8 cellular contexts compared by ENCODE assay signal in genomic region chr11:123740787-123741158, GRCh38. TPM values are rescaled to one million over a fixed set of nuclear protein-coding genes. Genes with fewer than 3 reads are reported as not detected.
DNase-seq lines count a peak whose midpoint lies in the region; TF ChIP-seq lines count a peak whose summit lies in the region.

No MANE protein-coding gene starts in this region.

- peak overlapping the region; percentile 64 to 77 for H3K18ac ChIP-seq in mesenchymal stem cell (ENCODE audit: low read depth in 1 of 2, low read length in 2 of 2)

- H3K4ac ChIP-seq in mesenchymal stem cell (ENCODE audit: low read depth in 1 of 2, low read length in 2 of 2): peak overlapping the region in 1 of 2 experiments; percentile 82

- no TSS peak for BruUV-seq in MCF 10A (replicated peaks; lab: Mats Ljungman, UMichigan)

- H3K79me1 ChIP-seq in mesenchymal stem cell (replicated peaks; ENCODE audit: low read length, poor library complexity, severe bottlenecking): peaks cover 28% of the 10 kb centered on the region

- H2BK12ac ChIP-seq in mesenchymal stem cell (ENCODE audit: low read length in 2 of 2): no peak overlapping the region

- H4K8ac ChIP-seq in mesenchymal stem cell (ENCODE audit: low read length): no peak overlapping the region

- H3K27me3 Mint-ChIP-seq in T-helper 2 cell treated with Interferon-gamma antibody and Interleukin-4, amounts not matched to agents 5 μg/mL and 100 μg/mL, for 36 hours (ENCODE audit: low read depth): peaks cover under 1% of the 10 kb centered on the region
- no peaks in the 10 kb centered on the region for H3K27me3 Mint-ChIP-seq in MCF 10A (ENCODE audit: insufficient read depth, unreplicated experiment)

- peak overlapping the region; percentile 95 for H3K4me3 Mint-ChIP-seq in T-helper 2 cell treated with Interferon-gamma antibody and Interleukin-4, amounts not matched to agents 5 μg/mL and 100 μg/mL, for 36 hours
- H3K4me3 Mint-ChIP-seq in MCF 10A (ENCODE audit: unreplicated experiment): peak overlapping the region; percentile 89

- H3K4me1 ChIP-seq in HUES64 (ENCODE audit: insufficient read depth, low read length): peaks cover 28% of the 10 kb centered on the region
- peaks cover 6% of the 10 kb centered on the region for H3K4me1 ChIP-seq in mesenchymal stem cell (ENCODE audit: control insufficient read depth, insufficient read depth, low read depth, low read length)
- peaks cover 23% of the 10 kb centered on the region for H3K4me1 ChIP-seq in vagina

- no peak overlapping the region for H2BK15ac ChIP-seq in mesenchymal stem cell (ENCODE audit: low read depth, poor library complexity, severe bottlenecking)

- H3K23ac ChIP-seq in mesenchymal stem cell (ENCODE audit: low read length in 2 of 2): no peak overlapping the region

- peak overlapping the region; percentile 55 for H2BK120ac ChIP-seq in mesenchymal stem cell (ENCODE audit: low read depth, low read length)

- peak overlapping the region; percentile 97 for H3K27ac ChIP-seq in HUES64 (ENCODE audit: low read depth, low read length)
- H3K27ac ChIP-seq in mesenchymal stem cell (ENCODE audit: low read length, poor library complexity, severe bottlenecking): no peak overlapping the region
- peak overlapping the region; percentile 75 for H3K27ac ChIP-seq in vagina

- peaks cover 25% of the 10 kb centered on the region for H3K4me1 Mint-ChIP-seq in T-helper 2 cell treated with Interferon-gamma antibody and Interleukin-4, amounts not matched to agents 5 μg/mL and 100 μg/mL, for 36 hours (ENCODE audit: low read depth)
- peaks cover 13% of the 10 kb centered on the region for H3K4me1 Mint-ChIP-seq in MCF 10A (ENCODE audit: insufficient read depth, unreplicated experiment)

- no peak for TF ChIP-seq POLR2A in vagina (IDR thresholded peaks at IDR 0.05)

- H3K36me3 ChIP-seq in HUES64 (ENCODE audit: insufficient read depth, low read length): peaks cover 45% of the 10 kb centered on the region
- peaks cover 0 to 32% of the 10 kb centered on the region in 2 experiments for H3K36me3 ChIP-seq in mesenchymal stem cell (ENCODE audit: control insufficient read depth in 1 of 2, insufficient read depth in 2 of 2, low read depth in 1 of 2, low read length in 2 of 2)
- H3K36me3 ChIP-seq in vagina: no peaks in the 10 kb centered on the region

- no peak overlapping the region for H2AK5ac ChIP-seq in mesenchymal stem cell (ENCODE audit: low read length, severe bottlenecking)

- POLR2A ChIA-PET in MCF 10A (lab: Yijun Ruan, JAX): interaction anchor here (0.7 to 1.7 kb wide), 7 partner anchors 15 to 300 kb away, joined by 3 to 5 read pairs (median 3); partner anchors contain the start of gene OR10G7

- H3K27ac Mint-ChIP-seq in T-helper 2 cell treated with Interferon-gamma antibody and Interleukin-4, amounts not matched to agents 5 μg/mL and 100 μg/mL, for 36 hours: peak overlapping the region; percentile 92
- H3K27ac Mint-ChIP-seq in MCF 10A (ENCODE audit: low read depth, unreplicated experiment): peak overlapping the region; percentile 87

- intact Hi-C loops in MCF 10A (cut with micrococcal nuclease): loop anchor here (5.0 to 10.0 kb wide), 3 partner anchors 232 to 454 kb away; no protein-coding TSS in a partner anchor
- intact Hi-C loops in vagina (cut with DNase I): no loop called here

- H2BK5ac ChIP-seq in mesenchymal stem cell (ENCODE audit: low read depth, low read length, poor library complexity, severe bottlenecking): no peak overlapping the region

- TF ChIP-seq CTCF in MCF 10A (IDR thresholded peaks at IDR 0.05; ENCODE audit: unreplicated experiment) (no peak), vagina (IDR thresholded peaks at IDR 0.05) (no peak)

- H3K9me3 Mint-ChIP-seq in T-helper 2 cell treated with Interferon-gamma antibody and Interleukin-4, amounts not matched to agents 5 μg/mL and 100 μg/mL, for 36 hours: no peaks in the 10 kb centered on the region
- no peaks in the 10 kb centered on the region for H3K9me3 Mint-ChIP-seq in MCF 10A (ENCODE audit: unreplicated experiment)

- H3K4me3 ChIP-seq in HUES64 (ENCODE audit: low read length) (peak overlapping the region; percentile 95), mesenchymal stem cell (ENCODE audit: insufficient read depth in 1 of 2, low read depth in 1 of 2, low read length in 2 of 2) (peak overlapping the region; percentile 89 to 97), vagina (peak overlapping the region; percentile 63 to 80)

- under 1% methylated on average over 6 of the region's 6 CpGs for WGBS in HUES64
- 0% methylated on average over 6 of the region's 6 CpGs for WGBS in mesenchymal stem cell

- H3K9me3 ChIP-seq in HUES64 (ENCODE audit: insufficient read depth, low read depth, low read length) (peaks cover 19% of the 10 kb centered on the region), mesenchymal stem cell (ENCODE audit: control insufficient read depth, low read length) (no peaks in the 10 kb centered on the region), vagina (no peaks in the 10 kb centered on the region)

- H3K14ac ChIP-seq in mesenchymal stem cell (ENCODE audit: low read length in 2 of 2): no peak overlapping the region

- no peak for DNase-seq in T-helper 2 cell treated with Interferon-gamma antibody and Interleukin-4, amounts not matched to agents 5 μg/mL and 100 μg/mL, for 36 hours (ENCODE audit: low spot score)
- DNase-seq in T-helper 2 cell (no peak), MCF 10A (ENCODE audit: unreplicated experiment) (peak; percentile 25), mesenchymal stem cell (peak; percentile 11), vagina (ENCODE audit: extremely low spot score in 2 of 2) (no peak), NCI-H1436 treated with DMSO at 0.1 percent for 48 hours (lab: John Stamatoyannopoulos, UW) (no peak), GF-D8 (lab: John Stamatoyannopoulos, UW) (no peak)

- no peaks in the 10 kb centered on the region for H3K27me3 ChIP-seq in HUES64 (ENCODE audit: insufficient read depth, low read length)
- no peaks in the 10 kb centered on the region for H3K27me3 ChIP-seq in mesenchymal stem cell (ENCODE audit: control insufficient read depth in 1 of 2, insufficient read depth in 1 of 2, low read length in 2 of 2)
- no peaks in the 10 kb centered on the region for H3K27me3 ChIP-seq in vagina

- peaks cover 27% of the 10 kb centered on the region for H3K36me3 Mint-ChIP-seq in T-helper 2 cell treated with Interferon-gamma antibody and Interleukin-4, amounts not matched to agents 5 μg/mL and 100 μg/mL, for 36 hours (ENCODE audit: low read depth)
- H3K36me3 Mint-ChIP-seq in MCF 10A (ENCODE audit: insufficient read depth, unreplicated experiment): peaks cover 21% of the 10 kb centered on the region

- peak overlapping the region; percentile 81 for H2AFZ ChIP-seq in mesenchymal stem cell (ENCODE audit: low read depth, low read length)

- H3K4me2 ChIP-seq in mesenchymal stem cell (ENCODE audit: low read length, poor library complexity, severe bottlenecking): peak overlapping the region; percentile 75

- CTCF ChIA-PET in MCF 10A (lab: Yijun Ruan, JAX): interaction anchor here (0.5 to 1.2 kb wide), 6 partner anchors 32 to 737 kb away, joined by 3 to 7 read pairs (median 4); no protein-coding TSS in a partner anchor

- no peak overlapping the region for H4K91ac ChIP-seq in mesenchymal stem cell (ENCODE audit: low read length)

- H3K9ac ChIP-seq in HUES64 (ENCODE audit: low read depth, low read length) (peak overlapping the region; percentile 81), mesenchymal stem cell (ENCODE audit: low read length) (peak overlapping the region; percentile 98)

RNA-seq across cellular contexts. Expression of gene ZNF202, which starts 0.7 kb away (rescaled TPM):
- polyA plus RNA-seq in HUES64 (2013, experiment 1 of 2): 22.8 TPM
- polyA plus RNA-seq in HUES64 (2013, experiment 2 of 2): 20.7 TPM
- total RNA-seq in MCF 10A (2022): 15.6 and 22.1 TPM in 2 replicates
- polyA plus RNA-seq in mesenchymal stem cell (2013, experiment 1 of 2): 3.0 TPM
- 3.6 TPM for polyA plus RNA-seq in mesenchymal stem cell (2013, experiment 2 of 2)
- total RNA-seq in vagina: 9.1 TPM

RNA-seq across cellular contexts. Expression of gene OR6X1, which starts 13.5 kb away (rescaled TPM):
- polyA plus RNA-seq in HUES64 (2013, experiment 1 of 2): not detected
- polyA plus RNA-seq in HUES64 (2013, experiment 2 of 2): not detected
- total RNA-seq in MCF 10A (2022) (not detected in 2 replicates), vagina (not detected)
- polyA plus RNA-seq in mesenchymal stem cell (2013, experiment 1 of 2): not detected
- polyA plus RNA-seq in mesenchymal stem cell (2013, experiment 2 of 2): not detected

Comparison
In these comparisons a context has a peak if more than half of its experiments do, and no peak if none do; other contexts are left out.
1. DNase-seq: peak in MCF 10A (single experiment) and mesenchymal stem cell (single experiment); none in T-helper 2 cell treated with Interferon-gamma antibody and Interleukin-4, amounts not matched to agents 5 μg/mL and 100 μg/mL, for 36 hours (single experiment), T-helper 2 cell (0 of 5), vagina (0 of 2), NCI-H1436 treated with DMSO at 0.1 percent for 48 hours (single experiment) and GF-D8 (single experiment).
2. Peak in every context shown above with its lines, with median percentiles within 50 percentile points of each other: H3K4me3 ChIP-seq.